8 cellular contexts compared by ENCODE assay signal in the genomic region with DNA sequence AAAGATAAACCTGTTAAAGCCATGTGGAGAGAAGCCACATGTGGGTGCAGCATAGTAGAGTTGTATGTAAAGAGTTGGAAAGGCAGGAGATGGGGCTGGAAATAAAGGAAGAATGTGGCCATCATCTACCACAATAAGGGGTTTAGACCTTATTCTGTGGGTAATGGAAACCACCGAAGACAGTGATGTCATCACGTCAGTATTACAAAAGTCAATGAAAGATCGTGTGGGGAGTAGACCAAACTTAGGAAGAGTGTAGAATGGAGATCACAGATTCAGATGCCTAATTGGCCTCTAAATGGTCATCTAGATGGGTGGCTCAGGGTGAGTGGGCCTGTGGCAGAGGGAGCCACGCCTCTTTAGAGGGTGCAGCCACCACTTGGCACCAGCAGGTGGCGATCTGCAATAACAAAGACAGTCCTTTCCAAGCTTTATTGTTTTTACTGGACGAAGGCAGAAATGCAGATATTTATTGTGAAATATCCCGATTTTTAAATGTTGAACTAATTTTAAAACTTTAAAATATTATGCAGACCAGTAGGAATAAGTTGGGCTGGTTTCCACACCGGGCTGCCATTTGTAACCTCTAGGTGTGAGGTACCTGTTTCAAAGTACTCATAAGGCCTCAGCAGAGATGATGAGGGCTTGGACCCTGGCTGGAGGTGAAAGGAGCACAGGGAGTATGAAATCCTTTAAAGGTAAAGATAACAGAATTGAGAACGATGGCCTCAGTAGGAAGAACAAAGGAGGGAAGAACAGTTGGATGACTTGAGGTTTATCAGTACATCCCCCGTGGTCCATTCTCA.
DNase-seq lines count a peak whose midpoint lies in the region; ATAC-seq and TF ChIP-seq lines count a peak whose summit lies in the region.

No MANE protein-coding gene starts in this region.

- POLR2A ChIA-PET in AG04449 (lab: Yijun Ruan, JAX) = no interaction called here
- POLR2A ChIA-PET in activated naive CD8-positive, alpha-beta T cell treated with anti-CD3 and anti-CD28 coated beads, Interleukin-2, amount 10 ng/mL, durations not matched to agents 7 days and 5 days (lab: Charles Lee) = no interaction called here

- H3K4me3 Mint-ChIP-seq in activated naive CD8-positive, alpha-beta T cell treated with anti-CD3 and anti-CD28 coated beads, Interleukin-2, amount 10 ng/mL, durations not matched to agents 7 days and 5 days = no peak overlapping the region

- peaks cover 5% of the 10 kb centered on the region for H3K4me1 Mint-ChIP-seq in activated naive CD8-positive, alpha-beta T cell treated with anti-CD3 and anti-CD28 coated beads, Interleukin-2, amount 10 ng/mL, durations not matched to agents 7 days and 5 days

- DNase-seq in AG04449 (ENCODE audit: low read depth, low spot score) (no peak), NCI-H460 (ENCODE audit: extremely low read depth, low read depth) (peak; percentile 59), hepatic stellate cell (ENCODE audit: low spot score) (peak; percentile 45), T1000 (lab: John Stamatoyannopoulos, UW) (no peak)
- DNase-seq in activated naive CD8-positive, alpha-beta T cell treated with anti-CD3 and anti-CD28 coated beads, Interleukin-2, amount 10 ng/mL, durations not matched to agents 7 days and 5 days = peak; percentile 40
- DNase-seq in stimulated activated CD4-positive, alpha-beta T cell treated with anti-CD3 and anti-CD28 coated beads, Interleukin-4, amount 100 ng/mL, for 1 hour = peak; percentile 12

- CTCF ChIA-PET in AG04449 (lab: Yijun Ruan, JAX) = interaction anchor here (0.6 to 8.9 kb wide), 24 partner anchors 8 to 416 kb away, joined by 3 to 119 read pairs (median 6); no protein-coding TSS in a partner anchor

- no peak overlapping the region for H3K4me3 ChIP-seq in AG04449 (ENCODE audit: low read depth, low read length)

- no peaks in the 10 kb centered on the region for H3K36me3 Mint-ChIP-seq in activated naive CD8-positive, alpha-beta T cell treated with anti-CD3 and anti-CD28 coated beads, Interleukin-2, amount 10 ng/mL, durations not matched to agents 7 days and 5 days

- H3K9me3 Mint-ChIP-seq in activated naive CD8-positive, alpha-beta T cell treated with anti-CD3 and anti-CD28 coated beads, Interleukin-2, amount 10 ng/mL, durations not matched to agents 7 days and 5 days = no peaks in the 10 kb centered on the region

- TF ChIP-seq CTCF in AG04449 (IDR thresholded peaks at IDR 0.05; ENCODE audit: insufficient read depth, low read length, missing control alignments) (peak; percentile 65), GM12873 (IDR thresholded peaks at IDR 0.05; ENCODE audit: insufficient read depth, low read depth, low read length, missing control alignments) (peak; percentile 90)

- no peak overlapping the region for H3K27ac Mint-ChIP-seq in activated naive CD8-positive, alpha-beta T cell treated with anti-CD3 and anti-CD28 coated beads, Interleukin-2, amount 10 ng/mL, durations not matched to agents 7 days and 5 days

- H3K27me3 Mint-ChIP-seq in activated naive CD8-positive, alpha-beta T cell treated with anti-CD3 and anti-CD28 coated beads, Interleukin-2, amount 10 ng/mL, durations not matched to agents 7 days and 5 days = peaks cover 8% of the 10 kb centered on the region

- peak; percentile 70 for ATAC-seq in HG02852 (IDR thresholded peaks at IDR 0.05; ENCODE audit: unreplicated experiment)
- ATAC-seq in activated naive CD8-positive, alpha-beta T cell treated with anti-CD3 and anti-CD28 coated beads, Interleukin-2, amount 10 ng/mL, durations not matched to agents 7 days and 5 days (ENCODE audit: low read depth) = peak; percentile 39

Comparison
In these comparisons a context has a peak if more than half of its experiments do, and no peak if none do; other contexts are left out.
1. DNase-seq: peak in NCI-H460 (single experiment), activated naive CD8-positive, alpha-beta T cell treated with anti-CD3 and anti-CD28 coated beads, Interleukin-2, amount 10 ng/mL, durations not matched to agents 7 days and 5 days (single experiment), hepatic stellate cell (single experiment) and stimulated activated CD4-positive, alpha-beta T cell treated with anti-CD3 and anti-CD28 coated beads, Interleukin-4, amount 100 ng/mL, for 1 hour (single experiment); none in AG04449 (single experiment) and T1000 (single experiment).